In genomic region chr19:47351545-47351944, GRCh38 we compare ENCODE assay signal across 1 cellular context.
A peak's percentile ranks its signal among the peaks of the same experiment; 100 is the strongest.
TF ChIP-seq lines count a peak whose summit lies in the region.

No MANE protein-coding gene starts in this region.

TF ChIP-seq in K562, 482 proteins besides CTCF, POLR2A, EP300 and RAD21:
- TF ChIP-seq TBP (optimal IDR thresholded peaks at IDR 0.05; ENCODE audit: low read depth, low read length) (no peak), ZNF740 (CRISPR knock-in tag; IDR thresholded peaks at IDR 0.05) (no peak), ZNF740 (tag; IDR thresholded peaks at IDR 0.05) (no peak), ZNF140 (CRISPR knock-in tag; IDR thresholded peaks at IDR 0.05) (no peak), ZNF347 (CRISPR knock-in tag; IDR thresholded peaks at IDR 0.05; ENCODE audit: low read depth) (no peak), CREB1 (IDR thresholded peaks at IDR 0.05) (peak; percentile 6; the same call in 1 of the 2 replicates), CREB1 (CRISPR knock-in tag; IDR thresholded peaks at IDR 0.05) (no peak; the same call in 1 of the 2 replicates), TCF3 (CRISPR knock-in tag; IDR thresholded peaks at IDR 0.05) (no peak), CREM (IDR thresholded peaks at IDR 0.05; ENCODE audit: low read depth) (0 out of 2 replicates have a peak, but pooled peaks have one; percentile 19), MGA (IDR thresholded peaks at IDR 0.05) (no peak), RAD51 (IDR thresholded peaks at IDR 0.05; ENCODE audit: borderline replicate concordance, low read depth) (peak; percentile 3; the same call in 1 of the 2 replicates), STAT5B (CRISPR knock-in tag; IDR thresholded peaks at IDR 0.05) (no peak), FOS (IDR thresholded peaks at IDR 0.05; ENCODE audit: extremely low read depth, insufficient read length) (peak; percentile 29), RFX5 (IDR thresholded peaks at IDR 0.05; ENCODE audit: low read depth, low read length) (peak; percentile 94), SRF (CRISPR knock-in tag; IDR thresholded peaks at IDR 0.05) (no peak), USF1 (CRISPR knock-in tag; IDR thresholded peaks at IDR 0.05) (peak; percentile 61), NFYB (IDR thresholded peaks at IDR 0.05; ENCODE audit: extremely low read depth, insufficient read length) (peak; percentile 59), FOXJ2 (tag; IDR thresholded peaks at IDR 0.05) (0 out of 2 replicates have a peak, but pooled peaks have one; percentile 38)
- TF ChIP-seq, protein P1, sequence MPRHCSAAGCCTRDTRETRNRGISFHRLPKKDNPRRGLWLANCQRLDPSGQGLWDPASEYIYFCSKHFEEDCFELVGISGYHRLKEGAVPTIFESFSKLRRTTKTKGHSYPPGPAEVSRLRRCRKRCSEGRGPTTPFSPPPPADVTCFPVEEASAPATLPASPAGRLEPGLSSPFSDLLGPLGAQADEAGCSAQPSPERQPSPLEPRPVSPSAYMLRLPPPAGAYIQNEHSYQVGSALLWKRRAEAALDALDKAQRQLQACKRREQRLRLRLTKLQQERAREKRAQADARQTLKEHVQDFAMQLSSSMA (CRISPR knock-in tag; IDR thresholded peaks at IDR 0.05) = no peak
- TF ChIP-seq, protein P2, sequence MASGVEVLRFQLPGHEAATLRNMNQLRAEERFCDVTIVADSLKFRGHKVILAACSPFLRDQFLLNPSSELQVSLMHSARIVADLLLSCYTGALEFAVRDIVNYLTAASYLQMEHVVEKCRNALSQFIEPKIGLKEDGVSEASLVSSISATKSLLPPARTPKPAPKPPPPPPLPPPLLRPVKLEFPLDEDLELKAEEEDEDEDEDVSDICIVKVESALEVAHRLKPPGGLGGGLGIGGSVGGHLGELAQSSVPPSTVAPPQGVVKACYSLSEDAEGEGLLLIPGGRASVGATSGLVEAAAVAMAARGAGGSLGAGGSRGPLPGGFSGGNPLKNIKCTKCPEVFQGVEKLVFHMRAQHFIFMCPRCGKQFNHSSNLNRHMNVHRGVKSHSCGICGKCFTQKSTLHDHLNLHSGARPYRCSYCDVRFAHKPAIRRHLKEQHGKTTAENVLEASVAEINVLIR (CRISPR knock-in tag; IDR thresholded peaks at IDR 0.05) = 0 out of 2 replicates have a peak, but pooled peaks have one; percentile 15
- TF ChIP-seq, protein P3, sequence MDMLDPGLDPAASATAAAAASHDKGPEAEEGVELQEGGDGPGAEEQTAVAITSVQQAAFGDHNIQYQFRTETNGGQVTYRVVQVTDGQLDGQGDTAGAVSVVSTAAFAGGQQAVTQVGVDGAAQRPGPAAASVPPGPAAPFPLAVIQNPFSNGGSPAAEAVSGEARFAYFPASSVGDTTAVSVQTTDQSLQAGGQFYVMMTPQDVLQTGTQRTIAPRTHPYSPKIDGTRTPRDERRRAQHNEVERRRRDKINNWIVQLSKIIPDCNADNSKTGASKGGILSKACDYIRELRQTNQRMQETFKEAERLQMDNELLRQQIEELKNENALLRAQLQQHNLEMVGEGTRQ (CRISPR knock-in tag; IDR thresholded peaks at IDR 0.05) = peak; percentile 83
